In the genomic region with DNA sequence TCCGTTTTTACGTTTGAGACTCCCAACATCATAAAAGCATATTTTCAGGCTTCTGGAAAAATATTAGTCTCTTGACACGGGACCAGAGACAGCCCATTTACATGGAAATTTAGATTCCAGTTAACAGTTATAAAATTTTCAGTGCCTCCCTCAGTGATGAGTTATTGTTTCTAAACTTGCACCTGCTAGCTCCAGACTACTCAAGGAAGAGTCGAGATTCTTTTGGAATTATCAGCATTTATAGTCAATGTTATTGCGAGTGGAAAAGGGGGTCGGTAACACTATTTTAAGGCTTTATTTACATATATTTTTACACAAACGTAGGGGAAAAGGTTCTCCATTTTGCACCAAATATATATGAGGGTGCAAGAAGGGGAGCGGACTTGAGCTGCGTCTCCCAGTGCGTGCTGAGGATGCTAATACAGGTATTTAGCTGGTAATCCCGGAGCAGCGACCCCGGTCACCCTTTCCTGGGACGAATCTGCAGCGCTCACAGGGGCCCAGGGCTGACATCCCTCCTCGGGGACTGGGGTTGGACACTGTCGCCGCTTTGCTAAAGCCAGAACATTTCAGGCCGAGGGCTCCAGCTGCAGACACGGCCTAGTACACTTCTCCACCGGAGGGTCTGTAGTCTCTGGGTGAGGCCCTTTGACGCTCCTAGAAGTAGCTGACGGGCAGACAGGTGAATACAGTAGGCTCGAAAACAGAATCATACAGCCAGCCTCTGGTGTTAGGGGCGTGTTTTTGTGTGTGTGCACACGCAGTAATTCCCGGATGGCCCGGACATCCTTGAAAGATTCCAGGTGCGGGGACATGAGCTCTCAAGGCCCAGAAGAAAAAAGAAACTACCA, we compare ENCODE assay signal across 8 cellular contexts.
DNase-seq lines count a peak whose midpoint lies in the region; ATAC-seq lines count a peak whose summit lies in the region.

No MANE protein-coding gene starts in this region.

- in situ Hi-C loops in ACHN (cut with HindIII; ENCODE audit: low pct_ligation_motif_present, low pct_unique_long_range_greater_than_20kb, low sequenced_read_pairs): no loop called here

- peak overlapping the region; percentile 7 for H3K9ac ChIP-seq in mucosa of stomach (ENCODE audit: low read length)

- no peak for ATAC-seq in HG02642 (IDR thresholded peaks at IDR 0.05; ENCODE audit: poor library complexity, unreplicated experiment)

- H3K4me1 ChIP-seq in mucosa of stomach (ENCODE audit: control insufficient read depth, insufficient read depth, low read length): peaks cover 20% of the 10 kb centered on the region

- no peaks in the 10 kb centered on the region for H3K27me3 ChIP-seq in mucosa of stomach (ENCODE audit: control insufficient read depth, insufficient read depth, low read length)

- H3K4me3 ChIP-seq in mucosa of stomach (ENCODE audit: low read length): peak overlapping the region; percentile 92

- DNase-seq in ACHN (peak; percentile 12), cerebellar cortex (ENCODE audit: low spot score) (peak; percentile 52), NOMO-1 treated with dmso at 0.1 percent for 144 hours (lab: John Stamatoyannopoulos, UW; ENCODE audit: unreplicated experiment) (no peak), DMS79 (lab: John Stamatoyannopoulos, UW) (no peak), RKO (ENCODE audit: low spot score) (no peak)

- H3K27ac ChIP-seq in KOPT-K1 (ENCODE audit: low read depth, low read length, poor library complexity, severe bottlenecking): peak overlapping the region; percentile 87

- H3K9me3 ChIP-seq in KOPT-K1 (ENCODE audit: insufficient read depth, low read length, poor library complexity, severe bottlenecking): no peaks in the 10 kb centered on the region
- H3K9me3 ChIP-seq in mucosa of stomach (ENCODE audit: control insufficient read depth, low read length): no peaks in the 10 kb centered on the region

- H3K36me3 ChIP-seq in KOPT-K1 (ENCODE audit: insufficient read depth, low read length) (peaks cover 40% of the 10 kb centered on the region), mucosa of stomach (ENCODE audit: control insufficient read depth, insufficient read depth, low read length) (peaks cover 8% of the 10 kb centered on the region)

Comparison
In these comparisons a context has a peak if more than half of its experiments do, and no peak if none do; other contexts are left out.
1. DNase-seq: peak in ACHN (single experiment) and cerebellar cortex (single experiment); none in NOMO-1 treated with dmso at 0.1 percent for 144 hours (single experiment), DMS79 (single experiment) and RKO (single experiment).